ENCODE assay signal across 2 cellular contexts in the genomic region with DNA sequence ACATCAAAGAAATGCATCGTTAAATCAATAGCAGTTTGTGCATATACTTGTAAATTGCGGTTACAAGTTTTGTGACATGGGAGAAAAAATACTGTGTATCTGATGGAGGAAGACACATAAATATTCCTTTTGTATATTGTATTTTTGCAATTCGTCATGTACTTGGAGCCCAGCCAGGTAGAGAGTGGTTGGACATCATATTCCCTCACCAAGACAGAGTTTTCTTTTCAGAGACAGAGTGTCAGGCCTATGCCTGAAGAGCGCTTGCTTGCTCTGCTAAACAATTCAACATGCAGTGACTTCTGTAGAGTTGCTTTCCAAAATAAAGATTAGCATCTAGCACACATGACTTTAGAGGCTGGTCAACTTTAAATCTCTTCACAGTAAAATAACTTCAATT.
A peak's percentile ranks its signal among the peaks of the same experiment; 100 is the strongest.
TF ChIP-seq lines count a peak whose summit lies in the region.

No MANE protein-coding gene starts in this region.

TF ChIP-seq in HEK293, 187 proteins besides CTCF, POLR2A, EP300 and RAD21 (continued from another document):
- no peak for TF ChIP-seq MZF1 (tag by site-specific recombination; IDR thresholded peaks at IDR 0.05; ENCODE audit: borderline replicate concordance)
- TF ChIP-seq, protein P1, sequence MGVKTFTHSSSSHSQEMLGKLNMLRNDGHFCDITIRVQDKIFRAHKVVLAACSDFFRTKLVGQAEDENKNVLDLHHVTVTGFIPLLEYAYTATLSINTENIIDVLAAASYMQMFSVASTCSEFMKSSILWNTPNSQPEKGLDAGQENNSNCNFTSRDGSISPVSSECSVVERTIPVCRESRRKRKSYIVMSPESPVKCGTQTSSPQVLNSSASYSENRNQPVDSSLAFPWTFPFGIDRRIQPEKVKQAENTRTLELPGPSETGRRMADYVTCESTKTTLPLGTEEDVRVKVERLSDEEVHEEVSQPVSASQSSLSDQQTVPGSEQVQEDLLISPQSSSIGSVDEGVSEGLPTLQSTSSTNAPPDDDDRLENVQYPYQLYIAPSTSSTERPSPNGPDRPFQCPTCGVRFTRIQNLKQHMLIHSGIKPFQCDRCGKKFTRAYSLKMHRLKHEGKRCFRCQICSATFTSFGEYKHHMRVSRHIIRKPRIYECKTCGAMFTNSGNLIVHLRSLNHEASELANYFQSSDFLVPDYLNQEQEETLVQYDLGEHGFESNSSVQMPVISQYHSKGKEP (tag by site-specific recombination; IDR thresholded peaks at IDR 0.05): 0 out of 2 replicates have a peak, but pooled peaks have one; percentile 11
- no peak for TF ChIP-seq ZNF530 (tag by site-specific recombination; IDR thresholded peaks at IDR 0.05; ENCODE audit: low read depth)
- TF ChIP-seq ZNF19 (tag by site-specific recombination; IDR thresholded peaks at IDR 0.05; ENCODE audit: low read depth): no peak
- TF ChIP-seq ZNF549 (tag by site-specific recombination; IDR thresholded peaks at IDR 0.05): no peak
- TF ChIP-seq GLIS2 (tag by site-specific recombination; IDR thresholded peaks at IDR 0.05): no peak
- no peak for TF ChIP-seq ZNF521 (tag by site-specific recombination; IDR thresholded peaks at IDR 0.05)
- no peak for TF ChIP-seq RBAK (tag by site-specific recombination; IDR thresholded peaks at IDR 0.05)
- no peak for TF ChIP-seq ZNF843 (tag by site-specific recombination; IDR thresholded peaks at IDR 0.05)
- TF ChIP-seq, protein P2, sequence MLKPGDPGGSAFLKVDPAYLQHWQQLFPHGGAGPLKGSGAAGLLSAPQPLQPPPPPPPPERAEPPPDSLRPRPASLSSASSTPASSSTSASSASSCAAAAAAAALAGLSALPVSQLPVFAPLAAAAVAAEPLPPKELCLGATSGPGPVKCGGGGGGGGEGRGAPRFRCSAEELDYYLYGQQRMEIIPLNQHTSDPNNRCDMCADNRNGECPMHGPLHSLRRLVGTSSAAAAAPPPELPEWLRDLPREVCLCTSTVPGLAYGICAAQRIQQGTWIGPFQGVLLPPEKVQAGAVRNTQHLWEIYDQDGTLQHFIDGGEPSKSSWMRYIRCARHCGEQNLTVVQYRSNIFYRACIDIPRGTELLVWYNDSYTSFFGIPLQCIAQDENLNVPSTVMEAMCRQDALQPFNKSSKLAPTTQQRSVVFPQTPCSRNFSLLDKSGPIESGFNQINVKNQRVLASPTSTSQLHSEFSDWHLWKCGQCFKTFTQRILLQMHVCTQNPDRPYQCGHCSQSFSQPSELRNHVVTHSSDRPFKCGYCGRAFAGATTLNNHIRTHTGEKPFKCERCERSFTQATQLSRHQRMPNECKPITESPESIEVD (tag by site-specific recombination; IDR thresholded peaks at IDR 0.05): peak; percentile 78
- no peak for TF ChIP-seq ZNF660 (tag by site-specific recombination; IDR thresholded peaks at IDR 0.05)
- TF ChIP-seq ZNF585B (tag by site-specific recombination; IDR thresholded peaks at IDR 0.05): no peak
- TF ChIP-seq, protein P3, sequence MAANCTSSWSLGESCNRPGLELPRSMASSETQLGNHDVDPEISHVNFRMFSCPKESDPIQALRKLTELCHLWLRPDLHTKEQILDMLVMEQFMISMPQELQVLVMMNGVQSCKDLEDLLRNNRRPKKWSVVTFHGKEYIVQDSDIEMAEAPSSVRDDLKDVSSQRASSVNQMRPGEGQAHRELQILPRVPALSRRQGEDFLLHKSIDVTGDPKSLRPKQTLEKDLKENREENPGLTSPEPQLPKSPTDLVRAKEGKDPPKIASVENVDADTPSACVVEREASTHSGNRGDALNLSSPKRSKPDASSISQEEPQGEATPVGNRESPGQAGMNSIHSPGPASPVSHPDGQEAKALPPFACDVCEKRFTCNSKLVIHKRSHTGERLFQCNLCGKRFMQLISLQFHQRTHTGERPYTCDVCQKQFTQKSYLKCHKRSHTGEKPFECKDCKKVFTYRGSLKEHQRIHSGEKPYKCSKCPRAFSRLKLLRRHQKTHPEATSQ (tag by site-specific recombination; IDR thresholded peaks at IDR 0.05): no peak
- TF ChIP-seq ZFHX2 (tag by site-specific recombination; conservative IDR thresholded peaks at IDR 0.05): no peak
- TF ChIP-seq, protein P4, sequence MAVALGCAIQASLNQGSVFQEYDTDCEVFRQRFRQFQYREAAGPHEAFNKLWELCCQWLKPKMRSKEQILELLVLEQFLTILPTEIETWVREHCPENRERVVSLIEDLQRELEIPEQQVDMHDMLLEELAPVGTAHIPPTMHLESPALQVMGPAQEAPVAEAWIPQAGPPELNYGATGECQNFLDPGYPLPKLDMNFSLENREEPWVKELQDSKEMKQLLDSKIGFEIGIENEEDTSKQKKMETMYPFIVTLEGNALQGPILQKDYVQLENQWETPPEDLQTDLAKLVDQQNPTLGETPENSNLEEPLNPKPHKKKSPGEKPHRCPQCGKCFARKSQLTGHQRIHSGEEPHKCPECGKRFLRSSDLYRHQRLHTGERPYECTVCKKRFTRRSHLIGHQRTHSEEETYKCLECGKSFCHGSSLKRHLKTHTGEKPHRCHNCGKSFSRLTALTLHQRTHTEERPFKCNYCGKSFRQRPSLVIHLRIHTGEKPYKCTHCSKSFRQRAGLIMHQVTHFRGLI (tag by site-specific recombination; IDR thresholded peaks at IDR 0.05): peak; percentile 92
- no peak for TF ChIP-seq ZNF571 (tag by site-specific recombination; IDR thresholded peaks at IDR 0.05)
- no peak for TF ChIP-seq IKZF3 (tag by site-specific recombination; IDR thresholded peaks at IDR 0.05)
- TF ChIP-seq ZNF169 (tag by site-specific recombination; IDR thresholded peaks at IDR 0.05): no peak

TF ChIP-seq in SK-N-SH, 30 proteins besides CTCF, POLR2A, EP300 and RAD21:
- TF ChIP-seq, protein P5, sequence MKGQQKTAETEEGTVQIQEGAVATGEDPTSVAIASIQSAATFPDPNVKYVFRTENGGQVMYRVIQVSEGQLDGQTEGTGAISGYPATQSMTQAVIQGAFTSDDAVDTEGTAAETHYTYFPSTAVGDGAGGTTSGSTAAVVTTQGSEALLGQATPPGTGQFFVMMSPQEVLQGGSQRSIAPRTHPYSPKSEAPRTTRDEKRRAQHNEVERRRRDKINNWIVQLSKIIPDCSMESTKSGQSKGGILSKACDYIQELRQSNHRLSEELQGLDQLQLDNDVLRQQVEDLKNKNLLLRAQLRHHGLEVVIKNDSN (IDR thresholded peaks at IDR 0.05; ENCODE audit: borderline replicate concordance, low read depth): 0 out of 2 replicates have a peak, but pooled peaks have one; percentile 32
- TF ChIP-seq, protein P6, sequence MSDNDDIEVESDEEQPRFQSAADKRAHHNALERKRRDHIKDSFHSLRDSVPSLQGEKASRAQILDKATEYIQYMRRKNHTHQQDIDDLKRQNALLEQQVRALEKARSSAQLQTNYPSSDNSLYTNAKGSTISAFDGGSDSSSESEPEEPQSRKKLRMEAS (IDR thresholded peaks at IDR 0.05; ENCODE audit: low read depth): peak; percentile 49; the same call in 1 of the 2 replicates
- TF ChIP-seq RCOR1 (IDR thresholded peaks at IDR 0.05; ENCODE audit: low read length) (peak; percentile 50; the same call in 1 of the 2 replicates), RXRA (IDR thresholded peaks at IDR 0.05; ENCODE audit: borderline replicate concordance, low read depth) (no peak; the same call in 1 of the 2 replicates), MXI1 (IDR thresholded peaks at IDR 0.05; ENCODE audit: low read depth, low read length) (peak; percentile 57; the same call in 1 of the 2 replicates), RFX5 (IDR thresholded peaks at IDR 0.05; ENCODE audit: low read length) (no peak), TAF1 (IDR thresholded peaks at IDR 0.05; ENCODE audit: borderline replicate concordance, low read depth, low read length) (no peak), FOXJ3 (CRISPR knock-in tag; IDR thresholded peaks at IDR 0.05) (no peak), EZH2phosphoT487 (IDR thresholded peaks at IDR 0.05; ENCODE audit: borderline replicate concordance, low read depth) (no peak), JUND (IDR thresholded peaks at IDR 0.05) (peak; percentile 68), TCF12 (IDR thresholded peaks at IDR 0.05) (peak; percentile 91), GATA2 (CRISPR knock-in tag; IDR thresholded peaks at IDR 0.05) (peak; percentile 43; the same call in 1 of the 2 replicates), SIN3A (IDR thresholded peaks at IDR 0.05; ENCODE audit: borderline replicate concordance, low read depth, low read length) (peak; percentile 91), YY1 (IDR thresholded peaks at IDR 0.05; ENCODE audit: low read depth) (no peak), MEF2A (IDR thresholded peaks at IDR 0.05; ENCODE audit: borderline replicate concordance, low read depth) (peak; percentile 31; the same call in 1 of the 2 replicates), NFIC (IDR thresholded peaks at IDR 0.05; ENCODE audit: borderline replicate concordance) (peak; percentile 96), TEAD4 (IDR thresholded peaks at IDR 0.05; ENCODE audit: borderline replicate concordance, insufficient read depth) (peak; percentile 71), FOXM1 (IDR thresholded peaks at IDR 0.05; ENCODE audit: low read depth) (peak; percentile 82; the same call in 1 of the 2 replicates), POLR2AphosphoS5 (IDR thresholded peaks at IDR 0.05; ENCODE audit: low read depth, low read length) (peak; percentile 75)
- TF ChIP-seq, protein P7, sequence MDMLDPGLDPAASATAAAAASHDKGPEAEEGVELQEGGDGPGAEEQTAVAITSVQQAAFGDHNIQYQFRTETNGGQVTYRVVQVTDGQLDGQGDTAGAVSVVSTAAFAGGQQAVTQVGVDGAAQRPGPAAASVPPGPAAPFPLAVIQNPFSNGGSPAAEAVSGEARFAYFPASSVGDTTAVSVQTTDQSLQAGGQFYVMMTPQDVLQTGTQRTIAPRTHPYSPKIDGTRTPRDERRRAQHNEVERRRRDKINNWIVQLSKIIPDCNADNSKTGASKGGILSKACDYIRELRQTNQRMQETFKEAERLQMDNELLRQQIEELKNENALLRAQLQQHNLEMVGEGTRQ (IDR thresholded peaks at IDR 0.05; ENCODE audit: borderline replicate concordance, low read depth, low read length): no peak; the same call in 1 of the 2 replicates
- TF ChIP-seq, protein P8, sequence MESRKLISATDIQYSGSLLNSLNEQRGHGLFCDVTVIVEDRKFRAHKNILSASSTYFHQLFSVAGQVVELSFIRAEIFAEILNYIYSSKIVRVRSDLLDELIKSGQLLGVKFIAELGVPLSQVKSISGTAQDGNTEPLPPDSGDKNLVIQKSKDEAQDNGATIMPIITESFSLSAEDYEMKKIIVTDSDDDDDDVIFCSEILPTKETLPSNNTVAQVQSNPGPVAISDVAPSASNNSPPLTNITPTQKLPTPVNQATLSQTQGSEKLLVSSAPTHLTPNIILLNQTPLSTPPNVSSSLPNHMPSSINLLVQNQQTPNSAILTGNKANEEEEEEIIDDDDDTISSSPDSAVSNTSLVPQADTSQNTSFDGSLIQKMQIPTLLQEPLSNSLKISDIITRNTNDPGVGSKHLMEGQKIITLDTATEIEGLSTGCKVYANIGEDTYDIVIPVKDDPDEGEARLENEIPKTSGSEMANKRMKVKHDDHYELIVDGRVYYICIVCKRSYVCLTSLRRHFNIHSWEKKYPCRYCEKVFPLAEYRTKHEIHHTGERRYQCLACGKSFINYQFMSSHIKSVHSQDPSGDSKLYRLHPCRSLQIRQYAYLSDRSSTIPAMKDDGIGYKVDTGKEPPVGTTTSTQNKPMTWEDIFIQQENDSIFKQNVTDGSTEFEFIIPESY (IDR thresholded peaks at IDR 0.05; ENCODE audit: borderline replicate concordance, low read depth): peak; percentile 71; the same call in 1 of the 2 replicates
- TF ChIP-seq, protein P9, sequence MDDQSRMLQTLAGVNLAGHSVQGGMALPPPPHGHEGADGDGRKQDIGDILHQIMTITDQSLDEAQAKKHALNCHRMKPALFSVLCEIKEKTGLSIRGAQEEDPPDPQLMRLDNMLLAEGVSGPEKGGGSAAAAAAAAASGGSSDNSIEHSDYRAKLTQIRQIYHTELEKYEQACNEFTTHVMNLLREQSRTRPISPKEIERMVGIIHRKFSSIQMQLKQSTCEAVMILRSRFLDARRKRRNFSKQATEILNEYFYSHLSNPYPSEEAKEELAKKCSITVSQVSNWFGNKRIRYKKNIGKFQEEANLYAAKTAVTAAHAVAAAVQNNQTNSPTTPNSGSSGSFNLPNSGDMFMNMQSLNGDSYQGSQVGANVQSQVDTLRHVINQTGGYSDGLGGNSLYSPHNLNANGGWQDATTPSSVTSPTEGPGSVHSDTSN (IDR thresholded peaks at IDR 0.05): peak; percentile 95
- TF ChIP-seq, protein P10, sequence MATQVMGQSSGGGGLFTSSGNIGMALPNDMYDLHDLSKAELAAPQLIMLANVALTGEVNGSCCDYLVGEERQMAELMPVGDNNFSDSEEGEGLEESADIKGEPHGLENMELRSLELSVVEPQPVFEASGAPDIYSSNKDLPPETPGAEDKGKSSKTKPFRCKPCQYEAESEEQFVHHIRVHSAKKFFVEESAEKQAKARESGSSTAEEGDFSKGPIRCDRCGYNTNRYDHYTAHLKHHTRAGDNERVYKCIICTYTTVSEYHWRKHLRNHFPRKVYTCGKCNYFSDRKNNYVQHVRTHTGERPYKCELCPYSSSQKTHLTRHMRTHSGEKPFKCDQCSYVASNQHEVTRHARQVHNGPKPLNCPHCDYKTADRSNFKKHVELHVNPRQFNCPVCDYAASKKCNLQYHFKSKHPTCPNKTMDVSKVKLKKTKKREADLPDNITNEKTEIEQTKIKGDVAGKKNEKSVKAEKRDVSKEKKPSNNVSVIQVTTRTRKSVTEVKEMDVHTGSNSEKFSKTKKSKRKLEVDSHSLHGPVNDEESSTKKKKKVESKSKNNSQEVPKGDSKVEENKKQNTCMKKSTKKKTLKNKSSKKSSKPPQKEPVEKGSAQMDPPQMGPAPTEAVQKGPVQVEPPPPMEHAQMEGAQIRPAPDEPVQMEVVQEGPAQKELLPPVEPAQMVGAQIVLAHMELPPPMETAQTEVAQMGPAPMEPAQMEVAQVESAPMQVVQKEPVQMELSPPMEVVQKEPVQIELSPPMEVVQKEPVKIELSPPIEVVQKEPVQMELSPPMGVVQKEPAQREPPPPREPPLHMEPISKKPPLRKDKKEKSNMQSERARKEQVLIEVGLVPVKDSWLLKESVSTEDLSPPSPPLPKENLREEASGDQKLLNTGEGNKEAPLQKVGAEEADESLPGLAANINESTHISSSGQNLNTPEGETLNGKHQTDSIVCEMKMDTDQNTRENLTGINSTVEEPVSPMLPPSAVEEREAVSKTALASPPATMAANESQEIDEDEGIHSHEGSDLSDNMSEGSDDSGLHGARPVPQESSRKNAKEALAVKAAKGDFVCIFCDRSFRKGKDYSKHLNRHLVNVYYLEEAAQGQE (IDR thresholded peaks at IDR 0.05; ENCODE audit: low read depth, low read length): 0 out of 2 replicates have a peak, but pooled peaks have one; percentile 35
- TF ChIP-seq, protein P11, sequence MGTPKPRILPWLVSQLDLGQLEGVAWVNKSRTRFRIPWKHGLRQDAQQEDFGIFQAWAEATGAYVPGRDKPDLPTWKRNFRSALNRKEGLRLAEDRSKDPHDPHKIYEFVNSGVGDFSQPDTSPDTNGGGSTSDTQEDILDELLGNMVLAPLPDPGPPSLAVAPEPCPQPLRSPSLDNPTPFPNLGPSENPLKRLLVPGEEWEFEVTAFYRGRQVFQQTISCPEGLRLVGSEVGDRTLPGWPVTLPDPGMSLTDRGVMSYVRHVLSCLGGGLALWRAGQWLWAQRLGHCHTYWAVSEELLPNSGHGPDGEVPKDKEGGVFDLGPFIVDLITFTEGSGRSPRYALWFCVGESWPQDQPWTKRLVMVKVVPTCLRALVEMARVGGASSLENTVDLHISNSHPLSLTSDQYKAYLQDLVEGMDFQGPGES (IDR thresholded peaks at IDR 0.05; ENCODE audit: low read depth, low read length): no peak
